In genomic region chr22:30333707-30334087, GRCh38 we compare ENCODE assay signal across 19 cellular contexts. TPM values are rescaled to one million over a fixed set of nuclear protein-coding genes. Genes with fewer than 3 reads are reported as not detected.
DNase-seq lines count a peak whose midpoint lies in the region; ATAC-seq lines count a peak whose summit lies in the region.
"Had no signal": no experiment of that assay in that cellular context is flagged by ENCODE, and none has a peak within 500 bp of the region (broad histone marks: within the 10 kb centered on the region; RNA-seq: fewer than 3 reads in every experiment).

No MANE protein-coding gene starts in this region.

- peaks cover 64% of the 10 kb centered on the region for H3K36me3 Mint-ChIP-seq in activated naive CD4-positive, alpha-beta T cell treated with anti-CD3 and anti-CD28 coated beads for 36 hours (ENCODE audit: low read depth)
- H3K36me3 Mint-ChIP-seq in T-helper 17 cell (ENCODE audit: low read depth): peaks cover 5% of the 10 kb centered on the region
- H3K36me3 Mint-ChIP-seq in activated CD4-positive, alpha-beta memory T cell treated with anti-CD3 and anti-CD28 coated beads, Interleukin-2, amount 10 ng/mL, durations not matched to agents 7 days and 5 days (ENCODE audit: low read depth): peaks cover 73% of the 10 kb centered on the region
- peaks cover 3 to 41% (median 20%) of the 10 kb centered on the region in 5 donors for H3K36me3 Mint-ChIP-seq in naive thymus-derived CD4-positive, alpha-beta T cell

- POLR2A ChIA-PET in activated CD4-positive, alpha-beta memory T cell treated with anti-CD3 and anti-CD28 coated beads, Interleukin-2, amount 10 ng/mL, durations not matched to agents 7 days and 5 days (lab: Charles Lee): interaction anchor here (1.0 to 2.4 kb wide), 3 partner anchors 9 to 46 kb away, joined by 5 to 7 read pairs (median 7); partner anchors contain the start of genes CCDC157 and SF3A1
- POLR2A ChIA-PET in naive thymus-derived CD4-positive, alpha-beta T cell (lab: Charles Lee): interaction anchor here (48.9 kb wide), 1 partner anchor 32 kb away, joined by 1265 read pairs; the partner anchor contains the start of gene CASTOR1

- peaks cover 33% of the 10 kb centered on the region for H3K4me1 Mint-ChIP-seq in activated naive CD4-positive, alpha-beta T cell treated with anti-CD3 and anti-CD28 coated beads for 36 hours (ENCODE audit: low read depth)
- H3K4me1 Mint-ChIP-seq in T-helper 17 cell: peaks cover 4% of the 10 kb centered on the region
- H3K4me1 Mint-ChIP-seq in activated CD4-positive, alpha-beta memory T cell treated with anti-CD3 and anti-CD28 coated beads, Interleukin-2, amount 10 ng/mL, durations not matched to agents 7 days and 5 days: peaks cover 35% of the 10 kb centered on the region
- H3K4me1 Mint-ChIP-seq in naive thymus-derived CD4-positive, alpha-beta T cell: peaks cover 0 to 37% (median 5%) of the 10 kb centered on the region in 7 donors
- H3K4me1 Mint-ChIP-seq: CD8-positive, alpha-beta memory T cell; IgD-negative memory B cell had no signal

- no peaks in the 10 kb centered on the region for H3K27me3 Mint-ChIP-seq in activated naive CD4-positive, alpha-beta T cell treated with anti-CD3 and anti-CD28 coated beads for 36 hours (ENCODE audit: low read depth)
- H3K27me3 Mint-ChIP-seq in T-helper 17 cell: no peaks in the 10 kb centered on the region
- no peaks in the 10 kb centered on the region for H3K27me3 Mint-ChIP-seq in activated CD4-positive, alpha-beta memory T cell treated with anti-CD3 and anti-CD28 coated beads, Interleukin-2, amount 10 ng/mL, durations not matched to agents 7 days and 5 days
- no peaks in the 10 kb centered on the region for H3K27me3 Mint-ChIP-seq in naive thymus-derived CD4-positive, alpha-beta T cell
- H3K27me3 Mint-ChIP-seq: CD8-positive, alpha-beta memory T cell; IgD-negative memory B cell had no signal

- peak; percentile 73 for DNase-seq in activated naive CD4-positive, alpha-beta T cell treated with anti-CD3 and anti-CD28 coated beads for 36 hours
- DNase-seq in activated naive CD4-positive, alpha-beta T cell (lab: John Stamatoyannopoulos, UW): no peak
- DNase-seq in T-helper 17 cell (no peak), amniotic stem cell (lab: John Stamatoyannopoulos, UW) (no peak)
- no peak for DNase-seq in activated CD4-positive, alpha-beta memory T cell treated with anti-CD3 and anti-CD28 coated beads, Interleukin-2, amount 10 ng/mL, durations not matched to agents 7 days and 5 days
- DNase-seq in naive thymus-derived CD4-positive, alpha-beta T cell: no peak
- DNase-seq: CD8-positive, alpha-beta memory T cell; DMS79 treated with DMSO at 0.1 percent for 48 hours; GM23248; HCEC 1CT; Kasumi-1; MM.1S; NCI-H1092 treated with DMSO at 0.1 percent for 48 hours; NCI-H2081 treated with DMSO at 0.1 percent for 48 hours; NCI-H524; PC-9 had no signal

- H3K27ac ChIP-seq in naive thymus-derived CD4-positive, alpha-beta T cell (ENCODE audit: low read depth, low read length): peak overlapping the region; percentile 18
- H3K27ac ChIP-seq: GM23248, HL-60, PC-9 had no signal

- no peaks in the 10 kb centered on the region for H3K27me3 ChIP-seq in naive thymus-derived CD4-positive, alpha-beta T cell (ENCODE audit: control insufficient read depth in 2 of 2, insufficient read depth in 2 of 2, low read length in 2 of 2)

- CTCF ChIA-PET in activated naive CD4-positive, alpha-beta T cell treated with anti-CD3 and anti-CD28 coated beads for 36 hours (lab: Charles Lee): interaction anchor here (0.5 kb wide), 1 partner anchor 20 kb away, joined by 3 read pairs; no protein-coding TSS in a partner anchor
- CTCF ChIA-PET in activated CD4-positive, alpha-beta memory T cell treated with anti-CD3 and anti-CD28 coated beads, Interleukin-2, amount 10 ng/mL, durations not matched to agents 7 days and 5 days (lab: Charles Lee): interaction anchor here (3.0 kb wide), 1 partner anchor 46 kb away, joined by 13 read pairs; no protein-coding TSS in a partner anchor
- CTCF ChIA-PET in naive thymus-derived CD4-positive, alpha-beta T cell (lab: Charles Lee): interaction anchor here (0.5 to 1.5 kb wide), 4 partner anchors 21 to 1089 kb away, joined by 3 to 4 read pairs (median 3); no protein-coding TSS in a partner anchor

- peaks cover 0 to 5% of the 10 kb centered on the region in 2 donors for H3K4me1 ChIP-seq in naive thymus-derived CD4-positive, alpha-beta T cell (ENCODE audit: control insufficient read depth in 2 of 2, insufficient read depth in 2 of 2, low read length in 2 of 2)

- H3K9me3 Mint-ChIP-seq in activated naive CD4-positive, alpha-beta T cell treated with anti-CD3 and anti-CD28 coated beads for 36 hours: no peaks in the 10 kb centered on the region
- H3K9me3 Mint-ChIP-seq in activated CD4-positive, alpha-beta memory T cell treated with anti-CD3 and anti-CD28 coated beads, Interleukin-2, amount 10 ng/mL, durations not matched to agents 7 days and 5 days: no peaks in the 10 kb centered on the region
- H3K9me3 Mint-ChIP-seq in naive thymus-derived CD4-positive, alpha-beta T cell: peaks cover 0 to 2% (median 0%) of the 10 kb centered on the region in 11 donors
- H3K9me3 Mint-ChIP-seq: CD8-positive, alpha-beta memory T cell; IgD-negative memory B cell had no signal

- no peak overlapping the region for H3K4me3 ChIP-seq in naive thymus-derived CD4-positive, alpha-beta T cell (ENCODE audit: low read length)
- H3K4me3 ChIP-seq: GM23248, PC-9 had no signal

- peaks cover 32 to 74% (median 49%) of the 10 kb centered on the region in 3 experiments for H3K36me3 ChIP-seq in naive thymus-derived CD4-positive, alpha-beta T cell (ENCODE audit: control insufficient read depth in 2 of 3, insufficient read depth in 3 of 3, low read length in 3 of 3)

- H3K27ac Mint-ChIP-seq in activated naive CD4-positive, alpha-beta T cell treated with anti-CD3 and anti-CD28 coated beads for 36 hours: peak overlapping the region; percentile 78
- H3K27ac Mint-ChIP-seq in T-helper 17 cell: peak overlapping the region; percentile 56
- H3K27ac Mint-ChIP-seq in activated CD4-positive, alpha-beta memory T cell treated with anti-CD3 and anti-CD28 coated beads, Interleukin-2, amount 10 ng/mL, durations not matched to agents 7 days and 5 days: peak overlapping the region; percentile 71
- peak overlapping the region in 8 of 9 donors; percentile 11 to 71 (median 56) for H3K27ac Mint-ChIP-seq in naive thymus-derived CD4-positive, alpha-beta T cell

- ATAC-seq in T-helper 17 cell (no peak), HG03139 (IDR thresholded peaks at IDR 0.05; ENCODE audit: unreplicated experiment) (no peak)
- ATAC-seq in naive thymus-derived CD4-positive, alpha-beta T cell: no peak

- no peak overlapping the region for H3K4me3 Mint-ChIP-seq in activated naive CD4-positive, alpha-beta T cell treated with anti-CD3 and anti-CD28 coated beads for 36 hours
- H3K4me3 Mint-ChIP-seq in T-helper 17 cell: no peak overlapping the region
- H3K4me3 Mint-ChIP-seq in activated CD4-positive, alpha-beta memory T cell treated with anti-CD3 and anti-CD28 coated beads, Interleukin-2, amount 10 ng/mL, durations not matched to agents 7 days and 5 days: no peak overlapping the region
- no peak overlapping the region for H3K4me3 Mint-ChIP-seq in naive thymus-derived CD4-positive, alpha-beta T cell
- H3K4me3 Mint-ChIP-seq: CD8-positive, alpha-beta memory T cell; IgD-negative memory B cell had no signal

- intact Hi-C loops in activated naive CD4-positive, alpha-beta T cell treated with anti-CD3 and anti-CD28 coated beads for 36 hours (cut with micrococcal nuclease): no loop called here
- intact Hi-C loops in naive thymus-derived CD4-positive, alpha-beta T cell (cut with micrococcal nuclease): no loop called here

- no peaks in the 10 kb centered on the region for H3K9me3 ChIP-seq in T-helper 17 cell (ENCODE audit: control insufficient read depth, low read length, poor library complexity, severe bottlenecking)
- H3K9me3 ChIP-seq in naive thymus-derived CD4-positive, alpha-beta T cell (ENCODE audit: control insufficient read depth in 2 of 3, low read length in 3 of 3): no peaks in the 10 kb centered on the region

RNA-seq across cellular contexts. Expression of gene TBC1D10A, which starts 7.0 kb away (rescaled TPM):
- 10 to 100 TPM; 19.4 to 21.4 TPM for total RNA-seq in activated naive CD4-positive, alpha-beta T cell treated with anti-CD3 and anti-CD28 coated beads for 36 hours
- total RNA-seq in T-helper 17 cell: 10 to 100 TPM; 46.9 to 63.1 TPM
- 10 to 100 TPM; 37.9 to 41.6 TPM for total RNA-seq in activated CD4-positive, alpha-beta memory T cell treated with anti-CD3 and anti-CD28 coated beads, Interleukin-2, amount 10 ng/mL, durations not matched to agents 7 days and 5 days
- 10 to 100 TPM; 47.2 to 73.8 (median 70.9) TPM for total RNA-seq in naive thymus-derived CD4-positive, alpha-beta T cell
- 10 to 100 TPM; 62.6 to 84.7 TPM for polyA plus RNA-seq in naive thymus-derived CD4-positive, alpha-beta T cell

RNA-seq across cellular contexts. Expression of gene SF3A1, which starts 23.0 kb away (rescaled TPM):
- 100 to 1,000 TPM; 274 to 276 TPM for total RNA-seq in activated naive CD4-positive, alpha-beta T cell treated with anti-CD3 and anti-CD28 coated beads for 36 hours
- 100 to 1,000 TPM; 317 to 372 TPM for total RNA-seq in T-helper 17 cell
- 100 to 1,000 TPM; 225 to 226 TPM for total RNA-seq in activated CD4-positive, alpha-beta memory T cell treated with anti-CD3 and anti-CD28 coated beads, Interleukin-2, amount 10 ng/mL, durations not matched to agents 7 days and 5 days
- 100 to 1,000 TPM; 267 to 341 (median 284) TPM for total RNA-seq in naive thymus-derived CD4-positive, alpha-beta T cell
- polyA plus RNA-seq in naive thymus-derived CD4-positive, alpha-beta T cell: 100 to 1,000 TPM in 1 of 2 donors, 10 to 100 TPM in 1; 83.2 to 115 TPM

RNA-seq across cellular contexts. Expression of gene CCDC157, which starts 23.1 kb away (rescaled TPM):
- total RNA-seq in activated naive CD4-positive, alpha-beta T cell treated with anti-CD3 and anti-CD28 coated beads for 36 hours: 1 to 10 TPM; 1.1 to 1.5 TPM
- total RNA-seq in T-helper 17 cell: 1 to 10 TPM; 6.7 to 9.4 TPM
- 1 to 10 TPM; 3.2 to 3.6 TPM for total RNA-seq in activated CD4-positive, alpha-beta memory T cell treated with anti-CD3 and anti-CD28 coated beads, Interleukin-2, amount 10 ng/mL, durations not matched to agents 7 days and 5 days
- 1 to 10 TPM; 1.8 to 6.9 (median 3.2) TPM for total RNA-seq in naive thymus-derived CD4-positive, alpha-beta T cell
- 1 to 10 TPM; 1.4 to 2.1 TPM for polyA plus RNA-seq in naive thymus-derived CD4-positive, alpha-beta T cell

RNA-seq across cellular contexts. Expression of gene CASTOR1, which starts 44.4 kb away (rescaled TPM):
- 1 to 10 TPM; 2.1 to 3.8 TPM for total RNA-seq in activated naive CD4-positive, alpha-beta T cell treated with anti-CD3 and anti-CD28 coated beads for 36 hours
- 10 to 100 TPM; 10.6 to 12.4 TPM for total RNA-seq in T-helper 17 cell
- 10 to 100 TPM; 14.2 to 14.6 TPM for total RNA-seq in activated CD4-positive, alpha-beta memory T cell treated with anti-CD3 and anti-CD28 coated beads, Interleukin-2, amount 10 ng/mL, durations not matched to agents 7 days and 5 days
- total RNA-seq in naive thymus-derived CD4-positive, alpha-beta T cell: 10 to 100 TPM; 12.4 to 21.3 (median 17.9) TPM
- polyA plus RNA-seq in naive thymus-derived CD4-positive, alpha-beta T cell: 10 to 100 TPM; 19.0 to 43.0 TPM

RNA-seq across cellular contexts. Expression of gene RNF215, which starts 53.5 kb away (rescaled TPM):
- total RNA-seq in activated naive CD4-positive, alpha-beta T cell treated with anti-CD3 and anti-CD28 coated beads for 36 hours: 1 to 10 TPM; 2.8 to 3.9 TPM
- total RNA-seq in T-helper 17 cell: 10 to 100 TPM in 1 of 2 donors, 1 to 10 TPM in 1; 4.9 to 12.3 TPM
- total RNA-seq in activated CD4-positive, alpha-beta memory T cell treated with anti-CD3 and anti-CD28 coated beads, Interleukin-2, amount 10 ng/mL, durations not matched to agents 7 days and 5 days: 10 to 100 TPM; 12.2 to 13.3 TPM
- total RNA-seq in naive thymus-derived CD4-positive, alpha-beta T cell: 10 to 100 TPM in 1 of 5 experiments, 1 to 10 TPM in 4; 4.3 to 10.8 (median 5.3) TPM
- polyA plus RNA-seq in naive thymus-derived CD4-positive, alpha-beta T cell: 1 to 10 TPM in 1 of 2 donors, under 1 TPM in 1; 0.08 to 1.1 TPM
